12 cellular contexts compared by ENCODE assay signal in the genomic region with DNA sequence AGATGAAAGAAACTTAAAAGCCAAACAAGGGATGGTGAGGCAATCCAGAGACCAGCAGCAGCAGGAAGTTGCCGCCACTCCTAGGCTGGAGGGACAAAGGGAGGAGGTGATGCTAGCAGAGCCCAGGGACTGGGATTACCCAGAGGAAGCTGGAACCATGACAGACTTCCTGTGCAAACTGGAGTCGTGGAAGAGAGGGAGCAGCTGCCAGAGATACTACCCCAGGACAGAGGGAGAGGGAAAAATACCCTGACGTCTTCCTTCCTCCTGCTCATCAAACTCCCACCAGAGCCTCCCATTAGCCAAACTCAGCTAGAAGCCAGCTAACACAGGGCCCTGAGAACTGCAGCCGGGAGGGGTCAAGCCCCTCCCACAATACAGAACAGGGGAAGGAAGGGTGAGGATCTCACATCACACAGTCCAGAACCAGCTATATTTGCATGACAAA.
DNase-seq lines count a peak whose midpoint lies in the region; ATAC-seq lines count a peak whose summit lies in the region.
"Had no signal": no experiment of that assay in that cellular context is flagged by ENCODE, and none has a peak within 500 bp of the region (broad histone marks: within the 10 kb centered on the region; RNA-seq: fewer than 3 reads in every experiment).

No MANE protein-coding gene starts in this region.

- H3K9ac ChIP-seq in adipocyte (ENCODE audit: low read length), result no peak overlapping the region
- no peak overlapping the region for H3K9ac ChIP-seq in subcutaneous abdominal adipose tissue (ENCODE audit: low read length in 5 of 5)

- H3K4me1 ChIP-seq in adipocyte (ENCODE audit: control insufficient read depth, insufficient read depth, low read length) (peaks cover 27% of the 10 kb centered on the region), subcutaneous abdominal adipose tissue (ENCODE audit: control insufficient read depth in 5 of 5, insufficient read depth in 5 of 5, low read length in 5 of 5) (peaks cover 6 to 36% (median 29%) of the 10 kb centered on the region in 5 donors)

- H3K36me3 ChIP-seq in adipocyte (ENCODE audit: control insufficient read depth, insufficient read depth, low read length, severe bottlenecking) (no peaks in the 10 kb centered on the region), subcutaneous abdominal adipose tissue (ENCODE audit: control insufficient read depth in 5 of 5, insufficient read depth in 5 of 5, low read length in 5 of 5) (no peaks in the 10 kb centered on the region)

- DNase-seq in DMS 273 (lab: John Stamatoyannopoulos, UW; ENCODE audit: unreplicated experiment), result peak; percentile 5
- DNase-seq in DMS 273 treated with DMSO at 0.1 percent for 48 hours (lab: John Stamatoyannopoulos, UW), result no peak
- DNase-seq in adipocyte (ENCODE audit: low read depth), result peak; percentile 51
- peak; percentile 41 for DNase-seq in iPS-NIHi7 (ENCODE audit: extremely low spot score)
- no peak for DNase-seq in putamen (ENCODE audit: low spot score)
- DNase-seq in HT-29 (ENCODE audit: low spot score), result no peak
- DNase-seq: activated CD4-positive, alpha-beta T cell treated with anti-CD3 and anti-CD28 coated beads for 48 hours; cerebellar nuclear complex; NCI-H226 had no signal

- H3K27me3 ChIP-seq in adipocyte (replicated peaks; ENCODE audit: control insufficient read depth, insufficient read depth, low read length) (no peaks in the 10 kb centered on the region), subcutaneous abdominal adipose tissue (ENCODE audit: control insufficient read depth in 5 of 5, insufficient read depth in 4 of 5, low read length in 5 of 5) (no peaks in the 10 kb centered on the region)

- H3K4me3 ChIP-seq in adipocyte (ENCODE audit: low read length) (no peak overlapping the region), subcutaneous abdominal adipose tissue (ENCODE audit: low read depth in 1 of 5, low read length in 5 of 5) (no peak overlapping the region)

- ATAC-seq in GM19397 (IDR thresholded peaks at IDR 0.05; ENCODE audit: unreplicated experiment), result no peak

- no peaks in the 10 kb centered on the region for H3K9me3 ChIP-seq in adipocyte (ENCODE audit: control insufficient read depth, low read length)
- no peaks in the 10 kb centered on the region for H3K9me3 ChIP-seq in subcutaneous abdominal adipose tissue (ENCODE audit: control insufficient read depth in 5 of 5, low read length in 5 of 5)

- H3K27ac ChIP-seq in subcutaneous abdominal adipose tissue (ENCODE audit: low read depth, low read length), result peak overlapping the region; percentile 12
- H3K27ac ChIP-seq: 22Rv1 had no signal

Comparison
In these comparisons a context has a peak if more than half of its experiments do, and no peak if none do; other contexts are left out.
1. DNase-seq: peak in DMS 273 (single experiment), adipocyte (single experiment) and iPS-NIHi7 (single experiment); none in DMS 273 treated with DMSO at 0.1 percent for 48 hours (single experiment), putamen (single experiment) and HT-29 (single experiment).